11 cellular contexts compared by ENCODE assay signal in genomic region chr18:46787674-46788073, GRCh38. TPM values are rescaled to one million over a fixed set of nuclear protein-coding genes. Genes with fewer than 3 reads are reported as not detected.
"Had no signal": no experiment of that assay in that cellular context is flagged by ENCODE, and none has a peak within 500 bp of the region (broad histone marks: within the 10 kb centered on the region; RNA-seq: fewer than 3 reads in every experiment).

No MANE protein-coding gene starts in this region.

- H3K4me3 ChIP-seq: GM23248, GM23338, HAP-1 had no signal

- H3K36me3 ChIP-seq: HAP-1 had no signal

- H2AFZ ChIP-seq: GM23248, GM23338 had no signal

- H3K4me2 ChIP-seq: GM23338 had no signal

- ATAC-seq: HCT116 had no signal

- H3K9me3 ChIP-seq: HAP-1 had no signal

- H3K4me1 ChIP-seq: HAP-1 had no signal

- FAIRE-seq: H1, H54 had no signal

- DNase-seq: GM23248, GOT3, H7, H9, HCEC 1CT, HFFc6 had no signal

- H3K27ac ChIP-seq: GM23248 had no signal

- H3K9ac ChIP-seq: GM23248 had no signal

RNA-seq across cellular contexts. Expression of gene ST8SIA5, which starts 30.8 kb away (rescaled TPM):
- total RNA-seq: GM23248 had no signal
- polyA plus RNA-seq: GM23248 had no signal
